In the genomic region with DNA sequence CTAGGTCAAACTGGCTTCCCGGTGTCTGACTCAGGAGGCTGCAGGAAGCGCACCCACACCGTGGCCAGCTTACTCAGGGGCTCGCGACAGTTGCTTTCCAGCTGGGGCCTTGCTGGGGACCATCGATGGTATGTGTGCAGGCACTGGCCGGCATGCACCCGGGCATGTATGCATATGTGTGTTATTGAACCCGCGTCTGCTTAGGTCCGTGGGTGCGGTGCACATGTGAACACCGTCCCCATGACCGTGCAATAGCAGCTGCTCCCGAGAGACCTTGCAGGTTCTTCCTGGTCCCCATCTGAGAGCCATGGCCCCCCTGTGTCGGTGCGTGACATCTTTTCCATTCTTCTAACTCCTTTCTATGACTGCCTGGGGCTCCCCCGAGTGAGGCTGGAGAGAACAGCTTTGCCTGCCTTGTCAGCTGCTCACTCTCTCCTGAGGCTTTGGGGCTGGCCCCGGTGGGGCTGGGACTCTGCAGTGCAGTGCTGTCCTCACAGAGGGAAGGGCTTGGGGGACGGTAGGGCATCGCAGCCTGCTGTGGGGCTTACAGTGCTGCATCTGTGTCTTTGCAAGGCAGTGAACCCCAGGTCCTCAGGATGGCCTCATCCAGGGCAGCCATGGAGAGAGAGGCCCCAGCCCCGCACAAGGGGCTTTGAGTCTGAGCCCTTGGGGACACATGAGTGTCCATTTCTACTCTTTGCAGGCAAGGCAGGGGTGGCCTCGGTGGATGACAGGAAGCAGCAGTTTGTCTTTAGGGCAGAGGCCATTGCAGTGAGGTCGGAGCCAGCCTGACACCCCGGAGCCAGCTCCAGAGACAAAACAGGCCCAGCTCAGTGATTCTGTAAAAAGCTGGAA, we compare ENCODE assay signal across 16 cellular contexts.
DNase-seq lines count a peak whose midpoint lies in the region; ATAC-seq, FAIRE-seq and TF ChIP-seq lines count a peak whose summit lies in the region.
"Had no signal": no experiment of that assay in that cellular context is flagged by ENCODE, and none has a peak within 500 bp of the region (broad histone marks: within the 10 kb centered on the region; RNA-seq: fewer than 3 reads in every experiment).

No MANE protein-coding gene starts in this region.

- H4K91ac ChIP-seq in H1 (replicated peaks; ENCODE audit: insufficient read length, low read length) = no peak overlapping the region

- H3K14ac ChIP-seq in H1 (ENCODE audit: insufficient read length) = no peak overlapping the region

- no peak overlapping the region for H3K27ac Mint-ChIP-seq in effector memory CD8-positive, alpha-beta T cell

- TF ChIP-seq EP300 in H1 (IDR thresholded peaks at IDR 0.05; ENCODE audit: borderline replicate concordance in 1 of 2, low read depth in 2 of 2, low read length in 2 of 2) = no peak

- no peaks in the 10 kb centered on the region for H3K36me3 Mint-ChIP-seq in effector memory CD8-positive, alpha-beta T cell (ENCODE audit: insufficient read depth)

- DNase-seq in NCI-H524 (lab: John Stamatoyannopoulos, UW) (peak; percentile 41 to 68), NCI-H524 treated with DMSO at 0.1 percent for 48 hours (lab: John Stamatoyannopoulos, UW) (no peak), H7 (peak; percentile 48), H1 (ENCODE audit: low read depth in 1 of 2, low spot score in 2 of 2) (no peak), retina (peak; percentile 57), NK-92 (lab: John Stamatoyannopoulos, UW; ENCODE audit: unreplicated experiment) (no peak)
- no peak for DNase-seq in effector memory CD8-positive, alpha-beta T cell
- no peak for DNase-seq in effector CD8-positive, alpha-beta T cell (lab: John Stamatoyannopoulos, UW)
- DNase-seq: 8988T, DMS153, NCI-H1436, NCI-H2029 treated with DMSO at 0.1 percent for 48 hours, NCI-H526 treated with DMSO at 0.1 percent for 48 hours, PC-9 had no signal

- no peak overlapping the region; the same call in 1 of the 2 replicates for H4K8ac ChIP-seq in H1 (ENCODE audit: extremely low read depth, insufficient read depth, low read length)

- H3K23ac ChIP-seq in H1 (ENCODE audit: insufficient read length) = no peak overlapping the region

- FAIRE-seq in H1 (lab: Jason Lieb, UNC) = no peak

- 87% methylated on average over 25 of the region's 25 CpGs; no CpG with 5 or more reads in 1 of the 2 experiments for WGBS in H1 (ENCODE audit: extremely low coverage in 1 of 2, insufficient coverage in 1 of 2, insufficient read length in 1 of 2, insufficient replicate concordance in 2 of 2, low coverage in 1 of 2, low lambda C conversion rate in 2 of 2, missing lambda C conversion rate in 1 of 2), 2 experiments

- H3K4ac ChIP-seq in H1 (replicated peaks; ENCODE audit: insufficient read length, low read depth, low read length) = no peak overlapping the region

- H2BK12ac ChIP-seq in H1 (ENCODE audit: low read depth, low read length) = 0 out of 2 replicates have a peak overlapping the region, but pooled peaks have one; percentile 3

- H3K27me3 ChIP-seq in H7 (ENCODE audit: control insufficient read depth, insufficient read depth, low read length) (no peaks in the 10 kb centered on the region), H1 (replicated peaks in 1 of 4; ENCODE audit: control insufficient read depth in 3 of 4, extremely low read depth in 1 of 4, insufficient read depth in 3 of 4, low read length in 3 of 4) (no peaks in the 10 kb centered on the region; a peak in 1 of 7 replicates)

- TF ChIP-seq POLR2A in H1 (IDR thresholded peaks at IDR 0.05; ENCODE audit: control extremely low read depth in 1 of 2, low read depth in 2 of 2, low read length in 2 of 2) = no peak

- POLR2A ChIA-PET in H1 (lab: Charles Lee; ENCODE audit: partially characterized antibody) = interaction anchor here (1.1 to 2.0 kb wide), 2 partner anchors 64 to 164 kb away, joined by 3 to 5 read pairs; no protein-coding TSS in a partner anchor

- no peak overlapping the region for H2BK5ac ChIP-seq in H1 (ENCODE audit: low read depth, low read length)

- peaks cover 7 to 17% of the 10 kb centered on the region in 2 experiments for H4K20me1 ChIP-seq in H1 (replicated peaks in 1 of 2; ENCODE audit: control insufficient read depth in 1 of 2, insufficient read depth in 2 of 2, low read length in 2 of 2)

- peaks cover 0 to 14% (median 4%) of the 10 kb centered on the region in 4 experiments; a peak in 4 of 7 replicates for H3K4me1 ChIP-seq in H1 (replicated peaks in 1 of 4; ENCODE audit: control insufficient read depth in 3 of 4, insufficient read depth in 4 of 4, low read length in 3 of 4)

- no peaks in the 10 kb centered on the region for H3K9me3 ChIP-seq in H1 (ENCODE audit: insufficient read depth in 2 of 2, low read depth in 1 of 2, low read length in 1 of 2)
- H3K9me3 ChIP-seq: BLaER1 treated with 17β-estradiol and CSF1 and Interleukin-3, amounts not matched to agents 10 nM and 100 nM had no signal

- no peak overlapping the region for H3K4me3 Mint-ChIP-seq in effector memory CD8-positive, alpha-beta T cell

- no peaks in the 10 kb centered on the region for H3K9me3 Mint-ChIP-seq in effector memory CD8-positive, alpha-beta T cell

- H3K4me1 Mint-ChIP-seq in effector memory CD8-positive, alpha-beta T cell (ENCODE audit: low read depth in 2 of 2) = no peaks in the 10 kb centered on the region

- no peaks in the 10 kb centered on the region for H3K79me2 ChIP-seq in H1 (ENCODE audit: control insufficient read depth in 1 of 2, insufficient read depth in 2 of 2, low read length in 2 of 2)

- peaks cover 2% of the 10 kb centered on the region; the same call in 1 of the 2 replicates for H3K79me1 ChIP-seq in H1 (ENCODE audit: low read depth, low read length)

- no peak for TF ChIP-seq RAD21 in H1 (IDR thresholded peaks at IDR 0.05 in 1 of 2, conservative IDR thresholded peaks at IDR 0.05 in 1 of 2; ENCODE audit: low read depth in 2 of 2, low read length in 2 of 2)

- TF ChIP-seq CTCF in H1 (IDR thresholded peaks at IDR 0.05; ENCODE audit: control extremely low read depth in 1 of 3, insufficient read depth in 1 of 3, low read depth in 1 of 3, low read length in 3 of 3) = no peak

- CTCF ChIA-PET in H1 (lab: Charles Lee; ENCODE audit: partially characterized antibody) = interaction anchor here (0.8 to 1.6 kb wide), 7 partner anchors 11 to 289 kb away, joined by 3 to 7 read pairs (median 3); no protein-coding TSS in a partner anchor

- H2BK120ac ChIP-seq in H1 (replicated peaks; ENCODE audit: low read depth, low read length) = no peak overlapping the region

- H3K18ac ChIP-seq in H1 (ENCODE audit: extremely low read depth, low read length) = no peak overlapping the region

- no peak overlapping the region for H3K56ac ChIP-seq in H1 (replicated peaks; ENCODE audit: insufficient read length, low read depth, low read length)

- H3K9ac ChIP-seq in H1 (replicated peaks in 1 of 4; ENCODE audit: extremely low read depth in 1 of 4, low read depth in 3 of 4, low read length in 3 of 4) = no peak overlapping the region
- H3K9ac ChIP-seq: BLaER1 treated with 17β-estradiol and CSF1 and Interleukin-3, amounts not matched to agents 10 nM and 100 nM had no signal

- no peak overlapping the region for H2BK20ac ChIP-seq in H1 (ENCODE audit: low read length)

- no peaks in the 10 kb centered on the region for H3K23me2 ChIP-seq in H1 (ENCODE audit: low read depth, low read length)

- no peak for ATAC-seq in effector memory CD8-positive, alpha-beta T cell (replicated peaks)
- ATAC-seq: HCT116 had no signal

- no peak overlapping the region for H3K4me3 ChIP-seq in H7 (ENCODE audit: insufficient read depth, low read depth, low read length)
- H3K4me3 ChIP-seq in H1 (ENCODE audit: extremely low read depth in 1 of 4, insufficient read depth in 2 of 4, low read depth in 3 of 4, low read length in 4 of 4) = no peak overlapping the region
- H3K4me3 ChIP-seq: BLaER1 treated with 17β-estradiol and CSF1 and Interleukin-3, amounts not matched to agents 10 nM and 100 nM; PC-9 had no signal

- H3K27ac ChIP-seq in H1 (ENCODE audit: low read depth, low read length) = no peak overlapping the region
- H3K27ac ChIP-seq: BLaER1 treated with 17β-estradiol and CSF1 and Interleukin-3, amounts not matched to agents 10 nM and 100 nM; PC-9 had no signal

- H3K27me3 Mint-ChIP-seq in effector memory CD8-positive, alpha-beta T cell = peaks cover 45 to 88% of the 10 kb centered on the region in 2 donors

- H2AFZ ChIP-seq in H1 (ENCODE audit: low read length) = no peak overlapping the region
- H2AFZ ChIP-seq: PC-9 had no signal

- no peak overlapping the region for H2AK5ac ChIP-seq in H1 (ENCODE audit: low read depth, low read length)

- no peak overlapping the region for H4K5ac ChIP-seq in H1 (ENCODE audit: insufficient read length, low read depth, low read length)

- H2BK15ac ChIP-seq in H1 (ENCODE audit: low read length) = no peak overlapping the region

- H3K36me3 ChIP-seq in H7 (replicated peaks; ENCODE audit: control insufficient read depth, insufficient read depth, low read length) (peaks cover 4% of the 10 kb centered on the region), H1 (ENCODE audit: control insufficient read depth in 2 of 4, insufficient read depth in 4 of 4, low read length in 3 of 4) (no peaks in the 10 kb centered on the region)
- H3K36me3 ChIP-seq: BLaER1 treated with 17β-estradiol and CSF1 and Interleukin-3, amounts not matched to agents 10 nM and 100 nM had no signal

- no peak overlapping the region for H3K4me2 ChIP-seq in H1 (ENCODE audit: insufficient read depth in 1 of 2, low read depth in 2 of 2, low read length in 2 of 2)
- H3K4me2 ChIP-seq: BLaER1 treated with 17β-estradiol and CSF1 and Interleukin-3, amounts not matched to agents 10 nM and 100 nM; PC-9 had no signal

TF ChIP-seq in H1, 55 proteins besides CTCF, POLR2A, EP300 and RAD21:
- TF ChIP-seq BACH1 (IDR thresholded peaks at IDR 0.05; ENCODE audit: low read length) (no peak), POLR2AphosphoS5 (IDR thresholded peaks at IDR 0.05; ENCODE audit: low read depth, low read length) (no peak), SIRT6 (IDR thresholded peaks at IDR 0.05; ENCODE audit: low read length) (no peak)
TF ChIP-seq in H1: peak in this region for 0.

Comparison
In these comparisons a context has a peak if more than half of its experiments do, and no peak if none do; other contexts are left out.
1. DNase-seq: peak in NCI-H524 (2 of 2), H7 (single experiment) and retina (single experiment); none in NCI-H524 treated with DMSO at 0.1 percent for 48 hours (single experiment), H1 (0 of 2), effector memory CD8-positive, alpha-beta T cell (0 of 3), NK-92 (single experiment) and effector CD8-positive, alpha-beta T cell (single experiment).